19 cellular contexts compared by ENCODE assay signal in genomic region chr14:73924337-73924736, GRCh38. TPM values are rescaled to one million over a fixed set of nuclear protein-coding genes. Genes with fewer than 3 reads are reported as not detected.
DNase-seq lines count a peak whose midpoint lies in the region; ATAC-seq and TF ChIP-seq lines count a peak whose summit lies in the region.
"Had no signal": no experiment of that assay in that cellular context is flagged by ENCODE, and none has a peak within 500 bp of the region (broad histone marks: within the 10 kb centered on the region; RNA-seq: fewer than 3 reads in every experiment).

No MANE protein-coding gene starts in this region.

- TF ChIP-seq CTCF in AG04450 (IDR thresholded peaks at IDR 0.05; ENCODE audit: low read depth, low read length) (no peak), fibroblast of villous mesenchyme (IDR thresholded peaks at IDR 0.05; ENCODE audit: insufficient read depth, low read depth, low read length) (no peak)

- H3K4me1 Mint-ChIP-seq in T-helper 17 cell, result peaks cover 7% of the 10 kb centered on the region

- peak overlapping the region; percentile 72 for H3K27ac Mint-ChIP-seq in T-helper 17 cell

- H3K4me3 ChIP-seq in AG04450 (ENCODE audit: low read depth, low read length) (no peak overlapping the region), fibroblast of villous mesenchyme (ENCODE audit: low read depth, low read length) (no peak overlapping the region)
- no peak overlapping the region for H3K4me3 ChIP-seq in effector memory CD4-positive, alpha-beta T cell (ENCODE audit: insufficient read depth, low read depth, low read length, poor library complexity, severe bottlenecking)
- H3K4me3 ChIP-seq: SJSA1 had no signal

- peaks cover 14% of the 10 kb centered on the region for H3K36me3 Mint-ChIP-seq in T-helper 17 cell (ENCODE audit: low read depth)

- no peaks in the 10 kb centered on the region for H3K27me3 ChIP-seq in AG04450 (ENCODE audit: control insufficient read depth, insufficient read depth, low read length)
- no peaks in the 10 kb centered on the region for H3K27me3 ChIP-seq in effector memory CD4-positive, alpha-beta T cell (replicated peaks; ENCODE audit: control insufficient read depth, insufficient read depth, low read length, poor library complexity, severe bottlenecking)
- H3K27me3 ChIP-seq: SJSA1 had no signal

- no peak for ATAC-seq in T-helper 17 cell
- ATAC-seq in stimulated activated naive CD8-positive, alpha-beta T cell treated with anti-CD3 and anti-CD28 coated beads, Interleukin-15, Interleukin-2, amounts not matched to agents 100 U/mL and 50 U/mL, for 24 hours, result no peak
- ATAC-seq: Panc1 had no signal

- H3K4me3 Mint-ChIP-seq in T-helper 17 cell, result no peak overlapping the region

- H3K9me3 ChIP-seq in AG04450 (ENCODE audit: control insufficient read depth, insufficient read depth, low read length), result no peaks in the 10 kb centered on the region
- no peaks in the 10 kb centered on the region for H3K9me3 ChIP-seq in T-helper 17 cell (ENCODE audit: control insufficient read depth, low read length, poor library complexity, severe bottlenecking)
- H3K9me3 ChIP-seq in effector memory CD4-positive, alpha-beta T cell (ENCODE audit: control insufficient read depth, low read length), result no peaks in the 10 kb centered on the region
- H3K9me3 ChIP-seq: SJSA1 had no signal

- CTCF ChIA-PET in AG04450 (lab: Charles Lee), result interaction anchor here (1.2 to 1.6 kb wide), 2 partner anchors 12 to 195 kb away, joined by 3 to 4 read pairs; no protein-coding TSS in a partner anchor

- peaks cover 79% of the 10 kb centered on the region for H3K36me3 ChIP-seq in effector memory CD4-positive, alpha-beta T cell (ENCODE audit: control insufficient read depth, insufficient read depth, low read length)

- POLR2A ChIA-PET in AG04450 (lab: Yijun Ruan, JAX), result no interaction called here

- peak; percentile 24 for DNase-seq in AG04450 (ENCODE audit: low read depth, low spot score)
- DNase-seq in AG08396 (ENCODE audit: low spot score), result peak; percentile 36
- DNase-seq in T-helper 17 cell, result no peak
- peak; percentile 18 for DNase-seq in fibroblast of villous mesenchyme (ENCODE audit: low read depth)
- DNase-seq in stimulated activated naive CD8-positive, alpha-beta T cell treated with anti-CD3 and anti-CD28 coated beads, Interleukin-15, Interleukin-2, amounts not matched to agents 100 U/mL and 50 U/mL, for 24 hours, result no peak
- DNase-seq in effector memory CD4-positive, alpha-beta T cell, result no peak
- DNase-seq in islet precursor cell, result no peak
- DNase-seq: ACHN, DMS 273 treated with DMSO at 0.1 percent for 48 hours, DND-41, GF-D8, H7, NCI-H1436, NCI-H2029, NCI-H2171, NCI-H526 had no signal

- H3K27me3 Mint-ChIP-seq in T-helper 17 cell, result no peaks in the 10 kb centered on the region

- H3K27ac ChIP-seq in AG04450 (ENCODE audit: low read depth, low read length), result peak overlapping the region; percentile 66
- H3K27ac ChIP-seq in effector memory CD4-positive, alpha-beta T cell (ENCODE audit: insufficient read depth, low read length, poor library complexity, severe bottlenecking), result no peak overlapping the region
- H3K27ac ChIP-seq: KMS-11, SJSA1 had no signal

- H3K4me1 ChIP-seq in effector memory CD4-positive, alpha-beta T cell (ENCODE audit: control insufficient read depth, insufficient read depth, low read length, poor library complexity, severe bottlenecking), result no peaks in the 10 kb centered on the region
- H3K4me1 ChIP-seq: SJSA1 had no signal

RNA-seq across cellular contexts. Expression of gene FAM161B, which starts 25.6 kb away (rescaled TPM):
- 2.6 and 2.8 TPM in 2 replicates for polyA plus RNA-seq in AG04450 (2011; rRNA removed)
- 2.0 and 2.1 TPM in 2 replicates for polyA minus RNA-seq in AG04450 (2011; rRNA and poly(A)+ RNA removed)
- total RNA-seq in T-helper 17 cell, result 1 to 10 TPM; 3.3 to 3.4 TPM
- 3.2 and 5.2 TPM in 2 replicates for total RNA-seq in fibroblast of villous mesenchyme

RNA-seq across cellular contexts. Expression of gene COQ6, which starts 25.8 kb away (rescaled TPM):
- polyA plus RNA-seq in AG04450 (2011; rRNA removed), result 25.9 and 28.5 TPM in 2 replicates
- polyA minus RNA-seq in AG04450 (2011; rRNA and poly(A)+ RNA removed), result 13.4 and 16.0 TPM in 2 replicates
- total RNA-seq in T-helper 17 cell, result 10 to 100 TPM; 28.0 to 29.6 TPM
- total RNA-seq in fibroblast of villous mesenchyme, result 16.4 and 20.3 TPM in 2 replicates

RNA-seq across cellular contexts. Expression of gene ZNF410, which starts 37.7 kb away (rescaled TPM):
- polyA plus RNA-seq in AG04450 (2011; rRNA removed), result 54.5 and 55.3 TPM in 2 replicates
- polyA minus RNA-seq in AG04450 (2011; rRNA and poly(A)+ RNA removed), result 41.0 and 51.4 TPM in 2 replicates
- 10 to 100 TPM; 92.7 to 97.8 TPM for total RNA-seq in T-helper 17 cell
- 80.5 and 102 TPM in 2 replicates for total RNA-seq in fibroblast of villous mesenchyme

Comparison
In these comparisons a context has a peak if more than half of its experiments do, and no peak if none do; other contexts are left out.
1. DNase-seq: peak in AG04450 (single experiment), AG08396 (single experiment) and fibroblast of villous mesenchyme (single experiment); none in T-helper 17 cell (0 of 3), stimulated activated naive CD8-positive, alpha-beta T cell treated with anti-CD3 and anti-CD28 coated beads, Interleukin-15, Interleukin-2, amounts not matched to agents 100 U/mL and 50 U/mL, for 24 hours (single experiment), effector memory CD4-positive, alpha-beta T cell (0 of 3) and islet precursor cell (single experiment).